8 cellular contexts compared by ENCODE assay signal in genomic region chr11:975824-976223, GRCh38. TPM values are rescaled to one million over a fixed set of nuclear protein-coding genes. Genes with fewer than 3 reads are reported as not detected.
DNase-seq lines count a peak whose midpoint lies in the region; ATAC-seq and TF ChIP-seq lines count a peak whose summit lies in the region.

No MANE protein-coding gene starts in this region.

- no peak overlapping the region for H3K4me3 Mint-ChIP-seq in osteocyte (ENCODE audit: unreplicated experiment)

- H3K9me3 ChIP-seq in MG63 (no peaks in the 10 kb centered on the region), ascending aorta (no peaks in the 10 kb centered on the region)

- peaks cover 0 to 3% of the 10 kb centered on the region in 2 donors for H3K4me1 ChIP-seq in ascending aorta

- H3K36me3 ChIP-seq in MG63, result peaks cover 44% of the 10 kb centered on the region
- peaks cover 58 to 65% of the 10 kb centered on the region in 2 donors for H3K36me3 ChIP-seq in ascending aorta

- H3K27ac Mint-ChIP-seq in osteocyte (ENCODE audit: unreplicated experiment), result no peak overlapping the region

- no peaks in the 10 kb centered on the region for H3K27me3 ChIP-seq in MG63
- H3K27me3 ChIP-seq in ascending aorta, result no peaks in the 10 kb centered on the region

- peaks cover 42% of the 10 kb centered on the region for H3K36me3 Mint-ChIP-seq in osteocyte (ENCODE audit: unreplicated experiment)

- intact Hi-C loops in ascending aorta (cut with DNase I), result no loop called here

- peaks cover 11% of the 10 kb centered on the region for H3K4me1 Mint-ChIP-seq in osteocyte (ENCODE audit: unreplicated experiment)

- DNase-seq in DMS 273 (lab: John Stamatoyannopoulos, UW; ENCODE audit: unreplicated experiment) (peak; percentile 53), DMS 273 treated with DMSO at 0.1 percent for 48 hours (lab: John Stamatoyannopoulos, UW) (no peak), MG63 (peak; percentile 17), ecto neural progenitor cell (ENCODE audit: low spot score) (peak; percentile 64), osteocyte (ENCODE audit: extremely low spot score, unreplicated experiment) (no peak), NCI-H2196 treated with DMSO at 0.1 percent for 48 hours (lab: John Stamatoyannopoulos, UW; ENCODE audit: unreplicated experiment) (no peak), ascending aorta (ENCODE audit: low spot score in 2 of 2) (no peak)

- no peaks in the 10 kb centered on the region for H3K27me3 Mint-ChIP-seq in osteocyte (ENCODE audit: unreplicated experiment)

- H3K4me3 ChIP-seq in MG63, result no peak overlapping the region
- no peak overlapping the region for H3K4me3 ChIP-seq in ascending aorta

- no peaks in the 10 kb centered on the region for H3K9me3 Mint-ChIP-seq in osteocyte (ENCODE audit: unreplicated experiment)

- TF ChIP-seq CTCF in osteocyte (IDR thresholded peaks at IDR 0.05) (peak; percentile 29), ascending aorta (IDR thresholded peaks at IDR 0.05) (no peak)

- ATAC-seq in HG02973 (IDR thresholded peaks at IDR 0.05; ENCODE audit: unreplicated experiment), result no peak

- H3K27ac ChIP-seq in ascending aorta, result no peak overlapping the region

RNA-seq across cellular contexts. Expression of gene AP2A2, which starts 50.2 kb away (rescaled TPM):
- 22.2 and 43.1 TPM in 2 replicates for total RNA-seq in MG63 (2014; rRNA removed; shearing (Covaris generic); ENCODE audit: low replicate concordance)
- 96.7 and 102 TPM in 2 replicates for total RNA-seq in osteocyte
- total RNA-seq in ascending aorta, result 118 TPM

Comparison
In these comparisons a context has a peak if more than half of its experiments do, and no peak if none do; other contexts are left out.
1. DNase-seq: peak in DMS 273 (single experiment), MG63 (single experiment) and ecto neural progenitor cell (single experiment); none in DMS 273 treated with DMSO at 0.1 percent for 48 hours (single experiment), osteocyte (single experiment), NCI-H2196 treated with DMSO at 0.1 percent for 48 hours (single experiment) and ascending aorta (0 of 2).